ENCODE assay signal across 22 cellular contexts in the genomic region with DNA sequence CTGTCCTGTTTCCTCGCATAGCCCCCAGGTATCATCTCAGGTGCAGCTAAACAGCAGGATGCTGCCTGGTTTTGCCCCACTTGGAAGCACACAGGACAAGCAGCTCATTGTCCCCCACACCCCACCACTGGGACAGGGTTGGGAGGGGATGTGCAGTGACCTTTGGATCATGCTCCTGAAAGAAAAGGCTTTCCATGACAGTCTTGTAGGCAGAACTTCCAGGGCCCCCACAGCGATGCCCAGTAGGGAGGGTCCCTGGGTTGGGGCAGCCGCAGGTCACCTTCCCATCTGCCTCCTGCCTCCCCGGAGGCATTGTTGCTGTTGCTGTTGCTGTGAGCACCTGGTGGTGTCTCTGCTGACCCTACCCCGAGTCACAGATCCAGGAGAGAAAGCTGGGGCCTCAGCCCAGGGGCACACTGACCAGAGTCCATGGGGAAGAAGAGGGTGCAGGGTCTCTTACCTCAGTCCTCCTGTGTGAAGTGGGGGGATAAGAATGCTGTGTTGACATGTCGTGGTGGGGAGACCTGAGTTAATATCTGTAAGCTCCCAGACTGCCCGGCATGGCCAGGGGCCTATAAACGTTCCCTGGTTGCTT. TPM values are rescaled to one million over a fixed set of nuclear protein-coding genes. Genes with fewer than 3 reads are reported as not detected.
DNase-seq lines count a peak whose midpoint lies in the region; ATAC-seq, FAIRE-seq and TF ChIP-seq lines count a peak whose summit lies in the region.
"Had no signal": no experiment of that assay in that cellular context is flagged by ENCODE, and none has a peak within 500 bp of the region (broad histone marks: within the 10 kb centered on the region; RNA-seq: fewer than 3 reads in every experiment).

No MANE protein-coding gene starts in this region.

- intact Hi-C loops in cardiac septum (cut with DNase I), result no loop called here
- intact Hi-C loops in heart right ventricle (cut with DNase I), result no loop called here
- intact Hi-C loops in HepG2 (cut with micrococcal nuclease; ENCODE audit: unreplicated experiment), result no loop called here
- intact Hi-C loops in sigmoid colon (cut with DNase I), result no loop called here

- H4K20me1 ChIP-seq in HepG2 (ENCODE audit: insufficient read depth, low read length) (no peaks in the 10 kb centered on the region), hepatocyte (ENCODE audit: insufficient read depth, poor library complexity, severe bottlenecking) (no peaks in the 10 kb centered on the region)

- peak; percentile 42 for FAIRE-seq in HepG2 (lab: Jason Lieb, UNC)
- FAIRE-seq: GM12878 had no signal

- ATAC-seq in heart right ventricle (no peak), HepG2 (peak; percentile 52)
- ATAC-seq: CD8-positive, alpha-beta T cell; GM12878 had no signal

- no peak for TF ChIP-seq CTCF in heart right ventricle (IDR thresholded peaks at IDR 0.05)
- 0 out of 2 replicates have a peak, but pooled peaks have one; percentile 9 for TF ChIP-seq CTCF in HepG2 (CRISPR knock-in tag; IDR thresholded peaks at IDR 0.05)
- no peak for TF ChIP-seq CTCF in sigmoid colon (IDR thresholded peaks at IDR 0.05)
- TF ChIP-seq CTCF in hepatocyte (IDR thresholded peaks at IDR 0.05; ENCODE audit: poor library complexity), result no peak

- H3K4me3 ChIP-seq in heart right ventricle (no peak overlapping the region), HepG2 (replicated peaks in 1 of 3; ENCODE audit: insufficient read depth in 1 of 3, low read depth in 2 of 3, low read length in 3 of 3) (peak overlapping the region in 1 of 3 experiments; percentile 9; a peak in 1 of 6 replicates), sigmoid colon (no peak overlapping the region), hepatocyte (no peak overlapping the region)
- H3K4me3 ChIP-seq: BLaER1 treated with 17β-estradiol and CSF1 and Interleukin-3, amounts not matched to agents 10 nM and 100 nM; GM12878; GM23248; HAP-1; PC-9 had no signal

- no peaks in the 10 kb centered on the region for H3K9me2 ChIP-seq in hepatocyte (replicated peaks; ENCODE audit: insufficient read depth)

- 97% methylated on average over 8 of the region's 8 CpGs for WGBS in heart right ventricle, 2 donors
- WGBS in HepG2 (ENCODE audit: low lambda C conversion rate), result 51% methylated on average over 6 of the region's 8 CpGs
- WGBS in sigmoid colon, 2 donors, result 95 to 97% methylated on average over 8 of the region's 8 CpGs
- WGBS in hepatocyte (ENCODE audit: low lambda C conversion rate, missing lambda C conversion rate), result 99% methylated on average over 8 of the region's 8 CpGs

- H3K36me3 ChIP-seq in heart right ventricle (peaks cover 0 to 46% (median 6%) of the 10 kb centered on the region in 9 donors), HepG2 (replicated peaks in 1 of 2; ENCODE audit: control insufficient read depth in 1 of 2, insufficient read depth in 2 of 2, low read length in 2 of 2) (peaks cover 18 to 74% of the 10 kb centered on the region in 2 experiments; a peak in 4 of 5 replicates), sigmoid colon (peaks cover 0 to 29% (median 7%) of the 10 kb centered on the region in 4 donors), hepatocyte (replicated peaks; ENCODE audit: insufficient read depth, low read depth) (no peaks in the 10 kb centered on the region)

- BruUV-seq in HepG2 (replicated peaks; lab: Mats Ljungman, UMichigan), result no TSS peak

- H3K79me2 ChIP-seq in HepG2 (ENCODE audit: insufficient read depth, low read length) (peaks cover 19% of the 10 kb centered on the region), hepatocyte (peaks cover 11% of the 10 kb centered on the region)

- in situ Hi-C loops in HepG2 (cut with HindIII; ENCODE audit: extremely low pct_ligation_motif_present, low pct_unique_long_range_greater_than_20kb), result no loop called here

- no peak overlapping the region for H3K4me2 ChIP-seq in HepG2 (ENCODE audit: low read depth, low read length)
- no peak overlapping the region for H3K4me2 ChIP-seq in hepatocyte
- H3K4me2 ChIP-seq: BLaER1 treated with 17β-estradiol and CSF1 and Interleukin-3, amounts not matched to agents 10 nM and 100 nM; PC-9 had no signal

- CTCF ChIA-PET in HepG2 (lab: Yijun Ruan, JAX; ENCODE audit: low intra/inter-chr PET ratio, low total read pairs), result no interaction called here

- H3K27ac ChIP-seq in heart right ventricle (no peak overlapping the region), HepG2 (ENCODE audit: extremely low read length, insufficient read depth, low read length) (peak overlapping the region; percentile 53), sigmoid colon (no peak overlapping the region), hepatocyte (no peak overlapping the region)
- H3K27ac ChIP-seq: BLaER1 treated with 17β-estradiol and CSF1 and Interleukin-3, amounts not matched to agents 10 nM and 100 nM; GM23248; PC-9 had no signal

- TF ChIP-seq RAD21 in HepG2 (CRISPR knock-in tag; IDR thresholded peaks at IDR 0.05), result no peak

- no peak overlapping the region for H2AFZ ChIP-seq in HepG2 (ENCODE audit: low read length)
- H2AFZ ChIP-seq in hepatocyte, result no peak overlapping the region
- H2AFZ ChIP-seq: GM23248, PC-9 had no signal

- TF ChIP-seq POLR2A in HepG2 (IDR thresholded peaks at IDR 0.05; ENCODE audit: insufficient read depth in 1 of 2, low read depth in 2 of 2, low read length in 2 of 2), result no peak
- no peak for TF ChIP-seq POLR2A in sigmoid colon (IDR thresholded peaks at IDR 0.05)

- DNase-seq in cardiac septum (ENCODE audit: low spot score) (peak; percentile 74), heart right ventricle (no peak), HepG2 (ENCODE audit: low spot score) (peak; percentile 36), sigmoid colon (peak; percentile 41), hepatocyte (ENCODE audit: low spot score) (no peak), globus pallidus (ENCODE audit: low spot score) (no peak), NCI-H2081 treated with DMSO at 0.1 percent for 48 hours (lab: John Stamatoyannopoulos, UW) (no peak)
- DNase-seq: Calu3; CD8-positive, alpha-beta T cell; DMS53; EL; GM23248; KG1; NCI-H1105 treated with DMSO at 0.1 percent for 48 hours; NCI-H187; NCI-H226; NCI-H524; NCI-H82; PC-9 had no signal

- H3K4me1 ChIP-seq in heart right ventricle (no peaks in the 10 kb centered on the region), HepG2 (ENCODE audit: insufficient read depth, low read length) (peaks cover 49% of the 10 kb centered on the region), sigmoid colon (no peaks in the 10 kb centered on the region), hepatocyte (ENCODE audit: insufficient read depth) (no peaks in the 10 kb centered on the region)
- H3K4me1 ChIP-seq: BLaER1 treated with 17β-estradiol and CSF1 and Interleukin-3, amounts not matched to agents 10 nM and 100 nM; HAP-1 had no signal

- no peaks in the 10 kb centered on the region for H3K27me3 ChIP-seq in heart right ventricle
- no peaks in the 10 kb centered on the region for H3K27me3 ChIP-seq in HepG2 (ENCODE audit: control insufficient read depth in 1 of 2, insufficient read depth in 2 of 2, low read length in 2 of 2)
- H3K27me3 ChIP-seq in sigmoid colon, result no peaks in the 10 kb centered on the region
- no peaks in the 10 kb centered on the region for H3K27me3 ChIP-seq in hepatocyte
- H3K27me3 ChIP-seq: BLaER1 treated with 17β-estradiol and CSF1 and Interleukin-3, amounts not matched to agents 10 nM and 100 nM had no signal

- H3K9me3 ChIP-seq in heart right ventricle (peaks cover 0 to 1% (median 0%) of the 10 kb centered on the region in 11 donors), HepG2 (ENCODE audit: low read length) (no peaks in the 10 kb centered on the region), sigmoid colon (no peaks in the 10 kb centered on the region), hepatocyte (ENCODE audit: low read depth) (no peaks in the 10 kb centered on the region)
- H3K9me3 ChIP-seq: HAP-1 had no signal

- H3K9ac ChIP-seq in HepG2 (ENCODE audit: insufficient read depth, low read depth, low read length), result no peak overlapping the region
- H3K9ac ChIP-seq: BLaER1 treated with 17β-estradiol and CSF1 and Interleukin-3, amounts not matched to agents 10 nM and 100 nM; GM23248 had no signal

- POLR2A ChIA-PET in HepG2 (lab: Yijun Ruan, JAX), result interaction anchor here (1.5 kb wide), 1 partner anchor 9 kb away, joined by 4 read pairs; no protein-coding TSS in a partner anchor

- TF ChIP-seq EP300 in HepG2 (IDR thresholded peaks at IDR 0.05; ENCODE audit: low read depth in 2 of 2, low read length in 2 of 2) (no peak), HepG2 (CRISPR knock-in tag; IDR thresholded peaks at IDR 0.05; ENCODE audit: borderline replicate concordance) (no peak), sigmoid colon (IDR thresholded peaks at IDR 0.05) (no peak)

RNA-seq across cellular contexts. Expression of gene CEP72, which starts 8.5 kb away (rescaled TPM):
- total RNA-seq in cardiac septum (0.86 TPM), heart right ventricle (1 to 10 TPM in 7 of 10 donors, under 1 TPM in 3; 0.66 to 2.0 (median 1.4) TPM), HepG2 (2016; rRNA removed; fragmentation: Illumina TruSeq; extraction: Trizol) (8.1 and 9.4 TPM in 2 replicates), sigmoid colon (1 to 10 TPM in 2 of 4 donors, under 1 TPM in 2; 0.36 to 5.0 (median 1.4) TPM), hepatocyte (3.2 and 7.6 TPM in 2 replicates)
- polyA plus RNA-seq in heart right ventricle (1 to 10 TPM; 1.3 to 2.4 TPM), HepG2 (2011; rRNA removed) (3.4 and 4.4 TPM in 2 replicates), sigmoid colon (1 to 10 TPM in 2 of 3 donors, under 1 TPM in 1; 0.60 to 7.1 (median 1.6) TPM), hepatocyte (4.2 and 4.4 TPM in 2 replicates)
- total RNA-seq in HepG2 (2016; cell fraction: cytosol; rRNA removed; fragmentation: Illumina TruSeq; extraction: Trizol; ENCODE audit: low read depth), result 11.3 and 14.4 TPM in 2 replicates
- 6.5 and 9.1 TPM in 2 replicates for total RNA-seq in HepG2 (2016; cell fraction: insoluble cytoplasmic fraction; rRNA removed; fragmentation: Illumina TruSeq; extraction: Trizol)
- total RNA-seq in HepG2 (2016; cell fraction: membrane; rRNA removed; fragmentation: Illumina TruSeq; extraction: Trizol), result 6.6 and 7.9 TPM in 2 replicates
- 11.4 and 12.2 TPM in 2 replicates for total RNA-seq in HepG2 (2016; cell fraction: nucleus; rRNA removed; fragmentation: Illumina TruSeq; extraction: Trizol)
- polyA plus RNA-seq in HepG2 (2011; cell fraction: cytosol; rRNA removed), result 1.9 and 3.9 TPM in 2 replicates
- polyA plus RNA-seq in HepG2 (2011; cell fraction: nucleus; rRNA removed), result 8.5 and 11.6 TPM in 2 replicates
- 1.8 and 3.2 TPM in 2 replicates for polyA plus RNA-seq in HepG2 (2012)
- 0.64 and 0.84 TPM in 2 replicates for polyA plus RNA-seq in HepG2 (2016; cell fraction: cytosol; fragmentation: Illumina TruSeq; extraction: Trizol; ENCODE audit: low read depth)
- 6.3 and 7.6 TPM in 2 replicates for polyA plus RNA-seq in HepG2 (2016; cell fraction: insoluble cytoplasmic fraction; fragmentation: Illumina TruSeq; extraction: Trizol; ENCODE audit: low read depth)
- 1.9 and 2.0 TPM in 2 replicates for polyA plus RNA-seq in HepG2 (2016; cell fraction: membrane; fragmentation: Illumina TruSeq; extraction: Trizol; ENCODE audit: low read depth)
- 17.4 and 20.5 TPM in 2 replicates for polyA plus RNA-seq in HepG2 (2016; cell fraction: nucleus; fragmentation: Illumina TruSeq; extraction: Trizol; ENCODE audit: insufficient read depth, low read depth)
- polyA minus RNA-seq in HepG2 (2011; rRNA and poly(A)+ RNA removed; ENCODE audit: low replicate concordance), result 15.4 and 136 TPM in 2 replicates
- polyA minus RNA-seq in HepG2 (2011; cell fraction: cytosol; rRNA and poly(A)+ RNA removed), result 3.4 and 4.0 TPM in 2 replicates
- polyA minus RNA-seq in HepG2 (2011; cell fraction: nucleus; rRNA and poly(A)+ RNA removed), result 13.1 and 17.0 TPM in 2 replicates

Comparison
In these comparisons a context has a peak if more than half of its experiments do, and no peak if none do; other contexts are left out.
1. DNase-seq: peak in cardiac septum (single experiment), HepG2 (single experiment) and sigmoid colon (single experiment); none in heart right ventricle (0 of 2), hepatocyte (single experiment), globus pallidus (single experiment) and NCI-H2081 treated with DMSO at 0.1 percent for 48 hours (single experiment).